In genomic region chr20:23446505-23446904, GRCh38 we compare ENCODE assay signal across 1 cellular context.
TF ChIP-seq lines count a peak whose summit lies in the region.

No MANE protein-coding gene starts in this region.

TF ChIP-seq in A549, 52 proteins besides CTCF, POLR2A, EP300 and RAD21 (continued from another document):
- no peak for TF ChIP-seq E2F6 (IDR thresholded peaks at IDR 0.05; ENCODE audit: borderline replicate concordance, low read depth)
- TF ChIP-seq USF2 (IDR thresholded peaks at IDR 0.05) = no peak
- no peak for TF ChIP-seq ELK1 (IDR thresholded peaks at IDR 0.05; ENCODE audit: low read depth, low read length)
- no peak for TF ChIP-seq NR3C1 (IDR thresholded peaks at IDR 0.05)
- TF ChIP-seq NFE2L2 (conservative IDR thresholded peaks at IDR 0.05; ENCODE audit: low read length) = no peak
